Comparison of ENCODE assay signal across 1 cellular context in the genomic region with DNA sequence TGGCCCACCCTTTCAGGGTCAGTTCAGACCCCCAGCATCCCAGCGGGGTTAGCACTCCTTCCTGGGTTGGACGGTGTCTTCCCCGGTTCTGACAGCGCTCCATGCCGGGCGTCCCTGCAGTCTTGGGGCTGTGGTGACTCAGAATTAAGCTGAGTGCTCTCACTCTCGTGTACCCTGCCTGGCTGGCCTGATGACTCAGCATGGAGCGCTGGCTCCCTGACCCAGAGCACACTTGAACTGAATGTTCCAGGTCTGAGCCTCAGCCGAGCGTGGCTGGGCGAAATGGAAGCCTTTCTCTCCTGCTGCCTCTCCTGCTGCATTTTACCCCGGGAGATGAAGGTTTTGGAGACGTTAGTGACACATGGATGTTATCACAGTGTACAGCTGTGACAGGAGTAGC.
A peak's percentile ranks its signal among the peaks of the same experiment; 100 is the strongest.
TF ChIP-seq lines count a peak whose summit lies in the region.

No MANE protein-coding gene starts in this region.

TF ChIP-seq in HCT116, 20 proteins besides CTCF, POLR2A, EP300 and RAD21:
- TF ChIP-seq, protein P1, sequence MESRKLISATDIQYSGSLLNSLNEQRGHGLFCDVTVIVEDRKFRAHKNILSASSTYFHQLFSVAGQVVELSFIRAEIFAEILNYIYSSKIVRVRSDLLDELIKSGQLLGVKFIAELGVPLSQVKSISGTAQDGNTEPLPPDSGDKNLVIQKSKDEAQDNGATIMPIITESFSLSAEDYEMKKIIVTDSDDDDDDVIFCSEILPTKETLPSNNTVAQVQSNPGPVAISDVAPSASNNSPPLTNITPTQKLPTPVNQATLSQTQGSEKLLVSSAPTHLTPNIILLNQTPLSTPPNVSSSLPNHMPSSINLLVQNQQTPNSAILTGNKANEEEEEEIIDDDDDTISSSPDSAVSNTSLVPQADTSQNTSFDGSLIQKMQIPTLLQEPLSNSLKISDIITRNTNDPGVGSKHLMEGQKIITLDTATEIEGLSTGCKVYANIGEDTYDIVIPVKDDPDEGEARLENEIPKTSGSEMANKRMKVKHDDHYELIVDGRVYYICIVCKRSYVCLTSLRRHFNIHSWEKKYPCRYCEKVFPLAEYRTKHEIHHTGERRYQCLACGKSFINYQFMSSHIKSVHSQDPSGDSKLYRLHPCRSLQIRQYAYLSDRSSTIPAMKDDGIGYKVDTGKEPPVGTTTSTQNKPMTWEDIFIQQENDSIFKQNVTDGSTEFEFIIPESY (IDR thresholded peaks at IDR 0.05; ENCODE audit: extremely low read depth, insufficient replicate concordance, low read length) = peak; percentile 70
- TF ChIP-seq, protein P2, sequence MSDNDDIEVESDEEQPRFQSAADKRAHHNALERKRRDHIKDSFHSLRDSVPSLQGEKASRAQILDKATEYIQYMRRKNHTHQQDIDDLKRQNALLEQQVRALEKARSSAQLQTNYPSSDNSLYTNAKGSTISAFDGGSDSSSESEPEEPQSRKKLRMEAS (IDR thresholded peaks at IDR 0.05) = no peak
- TF ChIP-seq YY1 (IDR thresholded peaks at IDR 0.05; ENCODE audit: extremely low read depth, insufficient replicate concordance, low read depth, low read length) (peak; percentile 60), POLR2AphosphoS5 (IDR thresholded peaks at IDR 0.05; ENCODE audit: low read depth, low read length) (peak; percentile 58)
